24 cellular contexts compared by ENCODE assay signal in the genomic region with DNA sequence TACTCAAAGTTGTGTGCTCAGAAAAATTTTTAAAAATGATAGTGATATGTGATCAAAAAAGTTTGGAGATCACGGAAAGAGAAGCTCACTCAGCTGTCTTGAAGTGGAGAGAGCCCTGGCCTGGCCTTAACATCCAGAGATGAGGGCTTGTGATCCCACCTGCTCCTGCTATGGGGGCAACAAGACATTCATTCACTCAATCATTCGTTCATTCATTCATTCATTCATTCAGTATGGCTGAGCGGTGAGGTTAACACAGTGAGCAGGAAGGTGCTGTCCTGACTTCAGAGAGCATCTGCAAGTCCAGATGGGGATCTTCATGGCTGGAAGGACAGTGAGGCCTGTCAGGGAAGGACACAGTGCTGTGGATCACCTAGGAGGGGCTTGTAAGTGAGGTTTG.
"Had no signal": no experiment of that assay in that cellular context is flagged by ENCODE, and none has a peak within 500 bp of the region (broad histone marks: within the 10 kb centered on the region; RNA-seq: fewer than 3 reads in every experiment).

No MANE protein-coding gene starts in this region.

- H3K27me3 Mint-ChIP-seq: activated CD4-positive, alpha-beta memory T cell treated with anti-CD3 and anti-CD28 coated beads, Interleukin-2, amount 10 ng/mL, durations not matched to agents 7 days and 5 days; activated CD4-positive, alpha-beta T cell treated with anti-CD3 and anti-CD28 coated beads, Interleukin-2, amount 10 ng/mL, durations not matched to agents 7 days and 5 days; activated naive CD8-positive, alpha-beta T cell treated with anti-CD3 and anti-CD28 coated beads, Interleukin-2, amount 10 ng/mL, durations not matched to agents 7 days and 5 days; effector memory CD8-positive, alpha-beta T cell had no signal

- H3K27ac Mint-ChIP-seq: activated CD4-positive, alpha-beta memory T cell treated with anti-CD3 and anti-CD28 coated beads, Interleukin-2, amount 10 ng/mL, durations not matched to agents 7 days and 5 days; activated CD4-positive, alpha-beta T cell treated with anti-CD3 and anti-CD28 coated beads, Interleukin-2, amount 10 ng/mL, durations not matched to agents 7 days and 5 days; activated naive CD4-positive, alpha-beta T cell treated with anti-CD3 and anti-CD28 coated beads for 36 hours; activated naive CD8-positive, alpha-beta T cell treated with anti-CD3 and anti-CD28 coated beads, Interleukin-2, amount 10 ng/mL, durations not matched to agents 7 days and 5 days; nephron progenitor cell had no signal

- ATAC-seq: effector memory CD8-positive, alpha-beta T cell; gastrocnemius medialis had no signal

- DNase-seq: activated CD4-positive, alpha-beta memory T cell treated with anti-CD3 and anti-CD28 coated beads, Interleukin-2, amount 10 ng/mL, durations not matched to agents 7 days and 5 days; activated CD4-positive, alpha-beta T cell treated with anti-CD3 and anti-CD28 coated beads for 1 hour; activated CD4-positive, alpha-beta T cell treated with anti-CD3 and anti-CD28 coated beads, Interleukin-2, amount 10 ng/mL, durations not matched to agents 7 days and 5 days; activated effector memory CD4-positive, alpha-beta T cell treated with anti-CD3 and anti-CD28 coated beads, Interleukin-2, amount 50 U/mL, for 16 hours; activated naive CD4-positive, alpha-beta T cell treated with anti-CD3 and anti-CD28 coated beads for 36 hours; activated naive CD8-positive, alpha-beta T cell treated with anti-CD3 and anti-CD28 coated beads, Interleukin-2, amount 10 ng/mL, durations not matched to agents 7 days and 5 days; brain microvascular endothelial cell; effector memory CD8-positive, alpha-beta T cell; erythroblast; gastrocnemius medialis; glutamatergic neuron; islet precursor cell; left ventricle myocardium inferior; nephron progenitor cell; occipital lobe; stimulated activated CD4-positive, alpha-beta T cell treated with anti-CD3 and anti-CD28 coated beads, Interleukin-15, amount 100 ng/mL, for 24 hours; stimulated activated CD4-positive, alpha-beta T cell treated with anti-CD3 and anti-CD28 coated beads, Interleukin-2, amount 100 ng/mL, for 24 hours; stimulated activated naive CD4-positive, alpha-beta T cell treated with Interleukin-2 at 50 U/mL for 16 hours; T1000 had no signal

- H3K4me3 ChIP-seq: ascending aorta, coronary artery, gastrocnemius medialis, hepatocyte, left ventricle myocardium inferior, right atrium auricular region, tibial nerve had no signal

- H3K4me3 Mint-ChIP-seq: activated CD4-positive, alpha-beta memory T cell treated with anti-CD3 and anti-CD28 coated beads, Interleukin-2, amount 10 ng/mL, durations not matched to agents 7 days and 5 days; activated CD4-positive, alpha-beta T cell treated with anti-CD3 and anti-CD28 coated beads, Interleukin-2, amount 10 ng/mL, durations not matched to agents 7 days and 5 days; activated naive CD4-positive, alpha-beta T cell treated with anti-CD3 and anti-CD28 coated beads for 36 hours; activated naive CD8-positive, alpha-beta T cell treated with anti-CD3 and anti-CD28 coated beads, Interleukin-2, amount 10 ng/mL, durations not matched to agents 7 days and 5 days; effector memory CD8-positive, alpha-beta T cell; nephron progenitor cell had no signal

- H3K27me3 ChIP-seq: ascending aorta, brain microvascular endothelial cell, gastrocnemius medialis, hepatocyte, right atrium auricular region, tibial nerve had no signal

- H2AFZ ChIP-seq: hepatocyte had no signal

- H3K9me3 ChIP-seq: ascending aorta, gastrocnemius medialis, left ventricle myocardium inferior, right atrium auricular region, tibial nerve had no signal

- H3K36me3 Mint-ChIP-seq: activated naive CD8-positive, alpha-beta T cell treated with anti-CD3 and anti-CD28 coated beads, Interleukin-2, amount 10 ng/mL, durations not matched to agents 7 days and 5 days had no signal

- H3K27ac ChIP-seq: ascending aorta, brain microvascular endothelial cell, coronary artery, gastrocnemius medialis, hepatocyte, left ventricle myocardium inferior, right atrium auricular region, tibial nerve had no signal

- H3K9me3 Mint-ChIP-seq: activated CD4-positive, alpha-beta memory T cell treated with anti-CD3 and anti-CD28 coated beads, Interleukin-2, amount 10 ng/mL, durations not matched to agents 7 days and 5 days; activated CD4-positive, alpha-beta T cell treated with anti-CD3 and anti-CD28 coated beads, Interleukin-2, amount 10 ng/mL, durations not matched to agents 7 days and 5 days; activated naive CD4-positive, alpha-beta T cell treated with anti-CD3 and anti-CD28 coated beads for 36 hours; activated naive CD8-positive, alpha-beta T cell treated with anti-CD3 and anti-CD28 coated beads, Interleukin-2, amount 10 ng/mL, durations not matched to agents 7 days and 5 days; effector memory CD8-positive, alpha-beta T cell; nephron progenitor cell had no signal

- H3K4me2 ChIP-seq: hepatocyte had no signal

- H3K36me3 ChIP-seq: ascending aorta, brain microvascular endothelial cell, gastrocnemius medialis, left ventricle myocardium inferior, right atrium auricular region had no signal
